In the genomic region with DNA sequence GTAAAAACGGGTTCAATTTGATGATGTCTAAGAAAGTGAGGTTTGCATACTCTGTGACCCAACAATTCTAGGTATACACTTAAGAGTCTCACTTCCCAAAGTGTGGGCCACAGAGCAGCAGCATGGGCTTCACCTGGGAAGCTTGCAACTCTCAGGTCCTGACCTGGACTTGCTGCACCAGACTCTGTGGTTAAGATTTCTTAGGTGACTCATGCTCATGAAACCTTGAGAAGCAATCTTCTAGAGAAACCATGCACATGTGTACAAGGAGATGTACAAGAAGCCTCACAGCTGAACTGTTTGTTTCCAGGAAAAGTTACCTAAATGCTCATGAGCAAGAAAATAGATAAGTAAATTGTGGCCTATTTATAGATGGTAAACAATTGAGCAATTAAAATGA, we compare ENCODE assay signal across 10 cellular contexts. TPM values are rescaled to one million over a fixed set of nuclear protein-coding genes. Genes with fewer than 3 reads are reported as not detected.
DNase-seq lines count a peak whose midpoint lies in the region; ATAC-seq and TF ChIP-seq lines count a peak whose summit lies in the region.
"Had no signal": no experiment of that assay in that cellular context is flagged by ENCODE, and none has a peak within 500 bp of the region (broad histone marks: within the 10 kb centered on the region; RNA-seq: fewer than 3 reads in every experiment).

No MANE protein-coding gene starts in this region.

- H3K27me3 ChIP-seq in OCI-LY3 (ENCODE audit: low read depth, low read length) (no peaks in the 10 kb centered on the region), mesenchymal stem cell (ENCODE audit: control insufficient read depth in 1 of 2, insufficient read depth in 1 of 2, low read length in 2 of 2) (no peaks in the 10 kb centered on the region), aorta (ENCODE audit: control insufficient read depth in 1 of 2, insufficient read depth in 2 of 2, low read length in 1 of 2) (no peaks in the 10 kb centered on the region), BE2C (no peaks in the 10 kb centered on the region; the same call in 1 of the 2 replicates)
- H3K27me3 ChIP-seq: neutrophil had no signal

- H2BK120ac ChIP-seq in mesenchymal stem cell (ENCODE audit: low read depth, low read length), result no peak overlapping the region

- H2BK12ac ChIP-seq in mesenchymal stem cell (ENCODE audit: low read length in 2 of 2), result no peak overlapping the region

- H3K4me3 ChIP-seq in OCI-LY3 (ENCODE audit: low read length) (no peak overlapping the region), mesenchymal stem cell (ENCODE audit: insufficient read depth in 1 of 2, low read depth in 1 of 2, low read length in 2 of 2) (no peak overlapping the region), aorta (ENCODE audit: low read length in 2 of 2) (no peak overlapping the region), BE2C (ENCODE audit: low read depth, low read length) (no peak overlapping the region)

- no peaks in the 10 kb centered on the region for H3K79me1 ChIP-seq in mesenchymal stem cell (replicated peaks; ENCODE audit: low read length, poor library complexity, severe bottlenecking)

- no peak overlapping the region for H3K4me3 Mint-ChIP-seq in HFFc6
- H3K4me3 Mint-ChIP-seq: B cell had no signal

- no peak overlapping the region for H3K27ac Mint-ChIP-seq in HFFc6
- H3K27ac Mint-ChIP-seq: B cell had no signal

- no peak overlapping the region for H2BK5ac ChIP-seq in mesenchymal stem cell (ENCODE audit: low read depth, low read length, poor library complexity, severe bottlenecking)

- no peak overlapping the region for H4K8ac ChIP-seq in mesenchymal stem cell (ENCODE audit: low read length)

- H3K9me3 Mint-ChIP-seq in HFFc6, result no peaks in the 10 kb centered on the region

- H3K4me1 ChIP-seq in OCI-LY3 (ENCODE audit: low read length) (peaks cover 49% of the 10 kb centered on the region), mesenchymal stem cell (ENCODE audit: control insufficient read depth, insufficient read depth, low read depth, low read length) (peaks cover 1% of the 10 kb centered on the region), aorta (ENCODE audit: control insufficient read depth in 1 of 2, insufficient read depth in 2 of 2, low read length in 2 of 2) (no peaks in the 10 kb centered on the region), BE2C (no peaks in the 10 kb centered on the region)

- H3K4me1 Mint-ChIP-seq in HFFc6 (ENCODE audit: low read depth), result peaks cover 14% of the 10 kb centered on the region
- H3K4me1 Mint-ChIP-seq: B cell had no signal

- H3K9ac ChIP-seq in OCI-LY3 (ENCODE audit: low read length), result no peak overlapping the region
- H3K9ac ChIP-seq in mesenchymal stem cell (ENCODE audit: low read length), result no peak overlapping the region

- H3K23ac ChIP-seq in mesenchymal stem cell (ENCODE audit: low read length in 2 of 2), result no peak overlapping the region

- H2AFZ ChIP-seq in OCI-LY3 (ENCODE audit: low read depth, low read length), result no peak overlapping the region
- H2AFZ ChIP-seq in mesenchymal stem cell (ENCODE audit: low read depth, low read length), result no peak overlapping the region

- H3K18ac ChIP-seq in mesenchymal stem cell (ENCODE audit: low read depth in 1 of 2, low read length in 2 of 2), result no peak overlapping the region

- intact Hi-C loops in aorta (cut with DNase I), result no loop called here

- no peak overlapping the region for H2BK15ac ChIP-seq in mesenchymal stem cell (ENCODE audit: low read depth, poor library complexity, severe bottlenecking)

- DNase-seq in activated CD4-positive, CD25-positive, alpha-beta regulatory T cell treated with anti-CD3 and anti-CD28 coated beads, Interleukin-2, amount 50 U/mL, for 72 hours, result no peak
- DNase-seq in HFFc6 (peak; percentile 54), mesenchymal stem cell (peak; percentile 75), NCI-H446 treated with DMSO at 0.1 percent for 48 hours (lab: John Stamatoyannopoulos, UW) (no peak), aorta (no peak), BE2C (no peak)

- no peaks in the 10 kb centered on the region for H4K20me1 ChIP-seq in OCI-LY3 (ENCODE audit: insufficient read depth, low read length)

- no peaks in the 10 kb centered on the region for H3K79me2 ChIP-seq in OCI-LY3 (ENCODE audit: low read length)

- no peak overlapping the region for H2AK5ac ChIP-seq in mesenchymal stem cell (ENCODE audit: low read length, severe bottlenecking)

- H4K91ac ChIP-seq in mesenchymal stem cell (ENCODE audit: low read length), result no peak overlapping the region

- H3K27ac ChIP-seq in OCI-LY3 (ENCODE audit: low read length) (peak overlapping the region; percentile 33), mesenchymal stem cell (ENCODE audit: low read length, poor library complexity, severe bottlenecking) (no peak overlapping the region), aorta (ENCODE audit: low read depth in 1 of 2, low read length in 2 of 2) (no peak overlapping the region)
- H3K27ac ChIP-seq: neutrophil had no signal

- no peaks in the 10 kb centered on the region for H3K9me3 ChIP-seq in OCI-LY3 (ENCODE audit: insufficient read depth, low read length)
- no peaks in the 10 kb centered on the region for H3K9me3 ChIP-seq in mesenchymal stem cell (ENCODE audit: control insufficient read depth, low read length)
- H3K9me3 ChIP-seq in aorta (ENCODE audit: control insufficient read depth, low read length), result no peaks in the 10 kb centered on the region
- no peaks in the 10 kb centered on the region for H3K9me3 ChIP-seq in BE2C
- H3K9me3 ChIP-seq: neutrophil had no signal

- peak; percentile 65 to 69 for ATAC-seq in activated CD4-positive, CD25-positive, alpha-beta regulatory T cell treated with anti-CD3 and anti-CD28 coated beads, Interleukin-2, amount 50 U/mL, for 24 hours
- ATAC-seq in aorta (ENCODE audit: low FRiP score), result no peak

- 89% methylated on average over 1 of the region's 1 CpG for WGBS in mesenchymal stem cell
- 88 to 93% methylated on average over 1 of the region's 1 CpG for WGBS in aorta, 2 donors

- no peak overlapping the region for H3K4ac ChIP-seq in mesenchymal stem cell (ENCODE audit: low read depth in 1 of 2, low read length in 2 of 2)

- peak overlapping the region; percentile 47 for H3K4me2 ChIP-seq in OCI-LY3 (ENCODE audit: low read length)
- H3K4me2 ChIP-seq in mesenchymal stem cell (ENCODE audit: low read length, poor library complexity, severe bottlenecking), result no peak overlapping the region

- H3K36me3 ChIP-seq in OCI-LY3 (replicated peaks; ENCODE audit: low read depth, low read length) (peaks cover 5% of the 10 kb centered on the region), mesenchymal stem cell (ENCODE audit: control insufficient read depth in 1 of 2, insufficient read depth in 2 of 2, low read depth in 1 of 2, low read length in 2 of 2) (peaks cover 0 to 16% of the 10 kb centered on the region in 2 experiments), aorta (ENCODE audit: control insufficient read depth in 1 of 2, insufficient read depth in 2 of 2, low read length in 1 of 2) (no peaks in the 10 kb centered on the region), BE2C (peaks cover 3% of the 10 kb centered on the region; the same call in 1 of the 2 replicates)

- H3K14ac ChIP-seq in mesenchymal stem cell (ENCODE audit: low read length in 2 of 2), result no peak overlapping the region

- TF ChIP-seq CTCF in HFFc6 (IDR thresholded peaks at IDR 0.05) (no peak), OCI-LY3 (IDR thresholded peaks at IDR 0.05; ENCODE audit: low read depth, low read length) (no peak), BE2C (IDR thresholded peaks at IDR 0.05; ENCODE audit: low read depth, low read length) (no peak)

- no peaks in the 10 kb centered on the region; the same call in 1 of the 2 replicates for H3K27me3 Mint-ChIP-seq in HFFc6 (ENCODE audit: insufficient read depth)
- H3K27me3 Mint-ChIP-seq: B cell had no signal

- H3K36me3 Mint-ChIP-seq in HFFc6 (ENCODE audit: low read depth), result peaks cover 6% of the 10 kb centered on the region

RNA-seq across cellular contexts. Expression of a gene that starts 30.0 kb away (rescaled TPM):
- 10 to 100 TPM; 38.2 to 46.8 (median 45.9) TPM for total RNA-seq in HFFc6 (2021; fragmentation: NEBNext Ultra II Directional; extraction: Animal tissue kit (Norgen Biotek cat#: 25700))
- polyA plus RNA-seq in mesenchymal stem cell (2013, experiment 1 of 2), result 44.8 TPM
- polyA plus RNA-seq in mesenchymal stem cell (2013, experiment 2 of 2), result 43.8 TPM
- total RNA-seq in aorta, result 10 to 100 TPM; 40.4 to 50.9 TPM
- polyA plus RNA-seq in aorta, result 10 to 100 TPM; 26.9 to 49.2 TPM
- 26.4 TPM for polyA plus RNA-seq in BE2C (2012; ENCODE audit: insufficient read depth, insufficient read length, low read depth)

RNA-seq across cellular contexts. Expression of a gene that starts 43.8 kb away (rescaled TPM):
- 10 to 100 TPM; 49.3 to 60.4 (median 55.0) TPM for total RNA-seq in HFFc6 (2021; fragmentation: NEBNext Ultra II Directional; extraction: Animal tissue kit (Norgen Biotek cat#: 25700))
- polyA plus RNA-seq in mesenchymal stem cell (2013, experiment 1 of 2), result 25.6 TPM
- 24.6 TPM for polyA plus RNA-seq in mesenchymal stem cell (2013, experiment 2 of 2)
- total RNA-seq in aorta, result 10 to 100 TPM; 14.9 to 19.0 TPM
- 10 to 100 TPM; 12.4 to 16.6 TPM for polyA plus RNA-seq in aorta
- polyA plus RNA-seq in BE2C (2012; ENCODE audit: insufficient read depth, insufficient read length, low read depth), result 113 TPM

RNA-seq across cellular contexts. Expression of a gene that starts 44.0 kb away (rescaled TPM):
- 10 to 100 TPM; 32.7 to 39.3 (median 35.0) TPM for total RNA-seq in HFFc6 (2021; fragmentation: NEBNext Ultra II Directional; extraction: Animal tissue kit (Norgen Biotek cat#: 25700))
- polyA plus RNA-seq in mesenchymal stem cell (2013, experiment 1 of 2), result 26.1 TPM
- 28.5 TPM for polyA plus RNA-seq in mesenchymal stem cell (2013, experiment 2 of 2)
- total RNA-seq in aorta, result 10 to 100 TPM; 17.9 to 19.3 TPM
- 10 to 100 TPM; 19.3 to 21.2 TPM for polyA plus RNA-seq in aorta
- 17.7 TPM for polyA plus RNA-seq in BE2C (2012; ENCODE audit: insufficient read depth, insufficient read length, low read depth)

Comparison
In these comparisons a context has a peak if more than half of its experiments do, and no peak if none do; other contexts are left out.
1. DNase-seq: peak in HFFc6 (single experiment) and mesenchymal stem cell (single experiment); none in activated CD4-positive, CD25-positive, alpha-beta regulatory T cell treated with anti-CD3 and anti-CD28 coated beads, Interleukin-2, amount 50 U/mL, for 72 hours (single experiment), NCI-H446 treated with DMSO at 0.1 percent for 48 hours (single experiment), aorta (0 of 2) and BE2C (single experiment).